1 cellular context compared by ENCODE assay signal in the genomic region with DNA sequence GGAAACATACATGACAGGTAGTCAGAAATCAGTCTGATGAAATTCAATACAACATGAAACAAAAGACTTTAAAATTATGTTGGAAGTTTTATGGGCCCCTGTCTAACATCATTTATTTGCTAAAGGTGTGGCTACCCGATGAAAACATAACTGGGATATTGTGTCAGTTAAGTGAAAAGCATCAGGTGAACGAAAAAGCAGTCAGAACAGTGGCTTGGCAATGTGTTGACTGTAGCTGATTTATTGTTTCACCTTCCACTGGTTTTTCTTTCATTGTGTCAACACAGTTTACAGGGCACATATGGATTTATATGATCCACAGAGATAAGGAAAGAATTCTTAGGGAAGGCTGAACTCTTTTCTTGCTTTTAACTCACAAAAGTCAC.
TF ChIP-seq lines count a peak whose summit lies in the region.

No MANE protein-coding gene starts in this region.

TF ChIP-seq in HEK293, 187 proteins besides CTCF, POLR2A, EP300 and RAD21 (continued from another document):
- 0 out of 2 replicates have a peak, but pooled peaks have one; percentile 50 for TF ChIP-seq ZNF626 (tag by site-specific recombination; IDR thresholded peaks at IDR 0.05)
